1 cellular context compared by ENCODE assay signal in genomic region chr17:19321481-19322128, GRCh38.
TF ChIP-seq lines count a peak whose summit lies in the region.

No MANE protein-coding gene starts in this region.

TF ChIP-seq in K562, 482 proteins besides CTCF, POLR2A, EP300 and RAD21:
- no peak for TF ChIP-seq IRF9 (tag; IDR thresholded peaks at IDR 0.05)
- TF ChIP-seq ZBTB7A (IDR thresholded peaks at IDR 0.05; ENCODE audit: borderline replicate concordance, control insufficient read depth, low read depth, low read length), result peak; percentile 58; the same call in 1 of the 2 replicates
